In genomic region chr11:111221208-111221607, GRCh38 we compare ENCODE assay signal across 33 cellular contexts. TPM values are rescaled to one million over a fixed set of nuclear protein-coding genes. Genes with fewer than 3 reads are reported as not detected.
"Had no signal": no experiment of that assay in that cellular context is flagged by ENCODE, and none has a peak within 500 bp of the region (broad histone marks: within the 10 kb centered on the region; RNA-seq: fewer than 3 reads in every experiment).

No MANE protein-coding gene starts in this region.

- H3K27ac ChIP-seq: colonic mucosa, esophagus muscularis mucosa, heart right ventricle, lower lobe of right lung, neural progenitor cell, psoas muscle, sigmoid colon, spleen, suprapubic skin, transverse colon, vagina had no signal

- FAIRE-seq: endothelial cell of umbilical vein, keratinocyte had no signal

- ATAC-seq: heart right ventricle; left ventricle myocardium superior; lower lobe of right lung; naive thymus-derived CD4-positive, alpha-beta T cell; psoas muscle; right cardiac atrium; stimulated activated naive B cell treated with anti-CD40 and anti-IgM and Interleukin-4, amounts not matched to agents 10 μg/mL and 1 μg/mL and 100 μg/mL, for 72 hours; stimulated activated naive CD8-positive, alpha-beta T cell treated with anti-CD3 and anti-CD28 coated beads, Interleukin-15, amount 100 ng/mL, for 72 hours had no signal

- H3K36me3 ChIP-seq: colonic mucosa, esophagus muscularis mucosa, heart right ventricle, lower lobe of right lung, neural progenitor cell, sigmoid colon, spleen, suprapubic skin, transverse colon, vagina had no signal

- H3K9ac ChIP-seq: neural progenitor cell had no signal

- H3K27me3 Mint-ChIP-seq: stimulated activated naive B cell treated with anti-CD40 and anti-IgM and Interleukin-4, amounts not matched to agents 10 μg/mL and 1 μg/mL and 100 μg/mL, for 72 hours had no signal

- H3K4me1 Mint-ChIP-seq: mesothelial cell of epicardium, nephron, neural progenitor cell had no signal

- DNase-seq: colonic mucosa; effector CD8-positive, alpha-beta T cell; foreskin melanocyte; glutamatergic neuron; heart right ventricle; hypothalamus; left ventricle myocardium superior; lower lobe of right lung; mesenchymal stem cell; naive thymus-derived CD4-positive, alpha-beta T cell; nucleus accumbens; psoas muscle; right cardiac atrium; sigmoid colon; spleen; stimulated activated naive B cell treated with anti-CD40 and anti-IgM and Interleukin-4, amounts not matched to agents 10 μg/mL and 1 μg/mL and 100 μg/mL, for 72 hours; stimulated activated naive CD8-positive, alpha-beta T cell treated with anti-CD3 and anti-CD28 coated beads, Interleukin-15, amount 100 ng/mL, for 72 hours; transverse colon had no signal

- H3K9me3 ChIP-seq: colonic mucosa, sigmoid colon, suprapubic skin, vagina had no signal

- H3K4me3 ChIP-seq: colonic mucosa, esophagus muscularis mucosa, heart right ventricle, lower lobe of right lung, neural progenitor cell, psoas muscle, sigmoid colon, spleen, suprapubic skin, transverse colon, vagina had no signal

- H3K27ac Mint-ChIP-seq: dendritic cell treated with granulocyte-macrophage colony-stimulating factor and Interleukin-4, amounts not matched to agents 40 ng/mL and 50 ng/mL, for 4 days; mesothelial cell of epicardium; naive thymus-derived CD4-positive, alpha-beta T cell; nephron; neural progenitor cell; stimulated activated naive B cell treated with anti-CD40 and anti-IgM and Interleukin-4, amounts not matched to agents 10 μg/mL and 1 μg/mL and 100 μg/mL, for 72 hours; stimulated activated naive CD8-positive, alpha-beta T cell treated with anti-CD3 and anti-CD28 coated beads, Interleukin-15, amount 100 ng/mL, for 72 hours had no signal

- H3K9me3 Mint-ChIP-seq: dendritic cell treated with granulocyte-macrophage colony-stimulating factor and Interleukin-4, amounts not matched to agents 40 ng/mL and 50 ng/mL, for 4 days; naive thymus-derived CD4-positive, alpha-beta T cell had no signal

- H3K27me3 ChIP-seq: colonic mucosa, esophagus muscularis mucosa, neural progenitor cell, sigmoid colon, spleen, suprapubic skin, transverse colon, vagina had no signal

- H3K4me3 Mint-ChIP-seq: dendritic cell treated with granulocyte-macrophage colony-stimulating factor and Interleukin-4, amounts not matched to agents 40 ng/mL and 50 ng/mL, for 4 days; mesothelial cell of epicardium; nephron; neural progenitor cell; stimulated activated naive B cell treated with anti-CD40 and anti-IgM and Interleukin-4, amounts not matched to agents 10 μg/mL and 1 μg/mL and 100 μg/mL, for 72 hours; stimulated activated naive CD8-positive, alpha-beta T cell treated with anti-CD3 and anti-CD28 coated beads, Interleukin-15, amount 100 ng/mL, for 72 hours had no signal

- H3K4me1 ChIP-seq: colonic mucosa, esophagus muscularis mucosa, heart right ventricle, lower lobe of right lung, neural progenitor cell, psoas muscle, sigmoid colon, suprapubic skin, transverse colon, vagina had no signal

- H3K36me3 Mint-ChIP-seq: mesothelial cell of epicardium, neural progenitor cell had no signal

RNA-seq across cellular contexts. Expression of gene POU2AF2, which starts 24.3 kb away (rescaled TPM):
- total RNA-seq: chondrocyte; endothelial cell of umbilical vein; epithelial cell of proximal tubule; fibroblast of lung; heart right ventricle; left ventricle myocardium superior; lower lobe of right lung; mesothelial cell of epicardium; naive thymus-derived CD4-positive, alpha-beta T cell; osteocyte; renal cortical epithelial cell; right cardiac atrium; sigmoid colon; skeletal muscle tissue; spleen; suprapubic skin; vagina had no signal
- polyA plus RNA-seq: endothelial cell of umbilical vein; fibroblast of lung; heart right ventricle; keratinocyte; naive thymus-derived CD4-positive, alpha-beta T cell; right cardiac atrium; spleen had no signal
